Comparison of ENCODE assay signal across 1 cellular context in genomic region chrX:112651766-112652165, GRCh38.
TF ChIP-seq lines count a peak whose summit lies in the region.

No MANE protein-coding gene starts in this region.

TF ChIP-seq in IMR-90, 13 proteins besides CTCF, POLR2A, EP300 and RAD21 (continued from another document):
- no peak for TF ChIP-seq RCOR1 (IDR thresholded peaks at IDR 0.05; ENCODE audit: insufficient replicate concordance, low read length)
